35 cellular contexts compared by ENCODE assay signal in genomic region chr7:23717788-23718187, GRCh38. TPM values are rescaled to one million over a fixed set of nuclear protein-coding genes. Genes with fewer than 3 reads are reported as not detected.
"Had no signal": no experiment of that assay in that cellular context is flagged by ENCODE, and none has a peak within 500 bp of the region (broad histone marks: within the 10 kb centered on the region; RNA-seq: fewer than 3 reads in every experiment).

No MANE protein-coding gene starts in this region.

- H3K9me3 ChIP-seq: adrenal gland, body of pancreas, breast epithelium had no signal

- H3K27me3 ChIP-seq: adrenal gland, body of pancreas, brain microvascular endothelial cell, breast epithelium had no signal

- H3K36me3 ChIP-seq: adrenal gland, brain microvascular endothelial cell, breast epithelium had no signal

- H3K27ac ChIP-seq: adrenal gland, body of pancreas, brain microvascular endothelial cell, breast epithelium, VCaP had no signal

- ATAC-seq: activated CD8-positive, alpha-beta T cell treated with anti-CD3 and anti-CD28 coated beads for 36 hours; activated naive CD4-positive, alpha-beta T cell treated with anti-CD3 and anti-CD28 coated beads, Interleukin-2, amount 50 U/mL, for 72 hours; activated T-cell treated with anti-CD3 and anti-CD28 coated beads, Interleukin-2, amount 50 U/mL, for 4 hours; activated T-cell treated with anti-CD3 and anti-CD28 coated beads, Interleukin-2, amount 50 U/mL, for 72 hours; activated T-helper 17 cell treated with anti-CD3 and anti-CD28 coated beads, Interleukin-2, amount 50 U/mL, for 72 hours; body of pancreas had no signal

- H3K4me1 ChIP-seq: adrenal gland, body of pancreas, breast epithelium had no signal

- H3K4me3 ChIP-seq: adrenal gland, body of pancreas, breast epithelium had no signal

- DNase-seq: activated B cell treated with CpG ODN at 0.5 μM for 24 hours; activated CD4-positive, alpha-beta memory T cell treated with anti-CD3 and anti-CD28 coated beads for 36 hours; activated CD4-positive, alpha-beta T cell treated with anti-CD3 and anti-CD28 coated beads for 4 hours; activated CD4-positive, alpha-beta T cell treated with anti-CD3 and anti-CD28 coated beads, Interleukin-2, amount 10 ng/mL, durations not matched to agents 24 days and 14 days; activated CD4-positive, alpha-beta T cell treated with anti-CD3 and anti-CD28 coated beads, Interleukin-2, amount 50 U/mL, for 1 hour; activated CD4-positive, alpha-beta T cell treated with anti-CD3 and anti-CD28 coated beads, Interleukin-2, amount 50 U/mL, for 4 hours; activated CD4-positive, CD25-positive, alpha-beta regulatory T cell treated with anti-CD3 and anti-CD28 coated beads, Interleukin-2, amount 50 U/mL, for 72 hours; activated CD8-positive, alpha-beta memory T cell treated with anti-CD3 and anti-CD28 coated beads, Interleukin-2, amount 50 U/mL, for 4 hours; activated CD8-positive, alpha-beta T cell treated with anti-CD3 and anti-CD28 coated beads for 36 hours; activated effector memory CD4-positive, alpha-beta T cell treated with anti-CD3 and anti-CD28 coated beads, Interleukin-2, amount 50 U/mL, for 16 hours; activated gamma-delta T cell treated with Interleukin-2 at 50 U/mL for 16 hours; activated naive CD4-positive, alpha-beta T cell; activated naive CD4-positive, alpha-beta T cell treated with anti-CD3 and anti-CD28 coated beads for 36 hours; activated naive CD4-positive, alpha-beta T cell treated with anti-CD3 and anti-CD28 coated beads, Interleukin-2, amount 50 U/mL, for 16 hours; activated naive CD8-positive, alpha-beta T cell treated with anti-CD3 and anti-CD28 coated beads for 36 hours; activated T-cell treated with anti-CD3 and anti-CD28 coated beads for 4 hours; activated T-cell treated with anti-CD3 and anti-CD28 coated beads, Interleukin-2, amount 50 U/mL, for 1 hour; activated T-cell treated with anti-CD3 and anti-CD28 coated beads, Interleukin-2, amount 50 U/mL, for 4 hours; activated T-cell treated with anti-CD3 and anti-CD28 coated beads, Interleukin-2, amount 50 U/mL, for 72 hours; adrenal gland; amniotic stem cell; aorta; body of pancreas; brain microvascular endothelial cell; central memory CD4-positive, alpha-beta T cell; T-helper 1 cell; T-helper 2 cell; T-helper 9 cell had no signal

- FAIRE-seq: astrocyte, TTC549 had no signal

RNA-seq across cellular contexts. Expression of gene STK31, which starts 7.8 kb away (rescaled TPM):
- total RNA-seq: activated CD4-positive, alpha-beta memory T cell treated with anti-CD3 and anti-CD28 coated beads for 36 hours; activated CD4-positive, alpha-beta T cell treated with anti-CD3 and anti-CD28 coated beads, Interleukin-2, amount 10 ng/mL, durations not matched to agents 24 days and 14 days; activated naive CD4-positive, alpha-beta T cell treated with anti-CD3 and anti-CD28 coated beads for 36 hours; activated naive CD8-positive, alpha-beta T cell treated with anti-CD3 and anti-CD28 coated beads for 36 hours; activated T-helper 1 cell treated with anti-CD3 and anti-CD28 coated beads, Interleukin-12 subunit alpha, Interleukin-12 subunit beta, Interleukin-2, Interleukin-4 antibody, amounts not matched to agents 30 ng/mL and 10 ng/mL and 1 ng/mL, durations not matched to agents 14 hours and 24 hours and 36 hours had no signal
